In genomic region chr17:49363251-49363650, GRCh38 we compare ENCODE assay signal across 2 cellular contexts.
TF ChIP-seq lines count a peak whose summit lies in the region.

No MANE protein-coding gene starts in this region.

TF ChIP-seq in HCT116, 20 proteins besides CTCF, POLR2A, EP300 and RAD21:
- no peak for TF ChIP-seq SP1 (IDR thresholded peaks at IDR 0.05; ENCODE audit: low read depth)
- no peak for TF ChIP-seq JUND (IDR thresholded peaks at IDR 0.05)
- no peak for TF ChIP-seq ZNF274 (IDR thresholded peaks at IDR 0.05; ENCODE audit: low read depth, low read length)
- TF ChIP-seq YY1 (IDR thresholded peaks at IDR 0.05; ENCODE audit: extremely low read depth, insufficient replicate concordance, low read depth, low read length), result no peak
- TF ChIP-seq EZH2phosphoT487 (IDR thresholded peaks at IDR 0.05; ENCODE audit: borderline replicate concordance), result no peak
- TF ChIP-seq CBX3 (IDR thresholded peaks at IDR 0.05; ENCODE audit: low read depth), result no peak

TF ChIP-seq in K562, 482 proteins besides CTCF, POLR2A, EP300 and RAD21:
- TF ChIP-seq ZNF398 (CRISPR knock-in tag; IDR thresholded peaks at IDR 0.05), result no peak
- TF ChIP-seq GTF2E2 (tag; IDR thresholded peaks at IDR 0.05), result no peak
- TF ChIP-seq, protein P1, sequence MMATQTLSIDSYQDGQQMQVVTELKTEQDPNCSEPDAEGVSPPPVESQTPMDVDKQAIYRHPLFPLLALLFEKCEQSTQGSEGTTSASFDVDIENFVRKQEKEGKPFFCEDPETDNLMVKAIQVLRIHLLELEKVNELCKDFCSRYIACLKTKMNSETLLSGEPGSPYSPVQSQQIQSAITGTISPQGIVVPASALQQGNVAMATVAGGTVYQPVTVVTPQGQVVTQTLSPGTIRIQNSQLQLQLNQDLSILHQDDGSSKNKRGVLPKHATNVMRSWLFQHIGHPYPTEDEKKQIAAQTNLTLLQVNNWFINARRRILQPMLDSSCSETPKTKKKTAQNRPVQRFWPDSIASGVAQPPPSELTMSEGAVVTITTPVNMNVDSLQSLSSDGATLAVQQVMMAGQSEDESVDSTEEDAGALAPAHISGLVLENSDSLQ (IDR thresholded peaks at IDR 0.05), result peak; percentile 26; the same call in 1 of the 2 replicates
